1 cellular context compared by ENCODE assay signal in the genomic region with DNA sequence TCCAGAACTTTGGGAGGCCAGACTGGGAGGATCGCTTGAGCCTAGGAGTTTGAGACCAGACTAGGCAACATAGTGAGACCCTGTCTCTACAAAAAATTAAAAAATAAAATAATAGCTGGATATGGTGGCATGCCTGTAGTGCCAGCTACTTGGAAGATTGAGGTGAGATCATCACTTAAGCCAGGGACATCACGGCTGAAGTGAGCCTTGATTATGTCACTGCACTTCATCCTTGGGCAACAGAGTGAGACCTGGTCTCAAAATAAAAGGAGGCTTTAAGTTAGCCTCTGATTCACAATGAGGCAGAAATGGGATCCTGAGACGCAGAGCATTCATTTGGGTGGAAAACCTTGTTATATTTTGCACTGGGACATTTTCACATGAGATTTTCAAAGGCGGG.
TF ChIP-seq lines count a peak whose summit lies in the region.

No MANE protein-coding gene starts in this region.

TF ChIP-seq in HEK293, 187 proteins besides CTCF, POLR2A, EP300 and RAD21 (continued from another document):
- TF ChIP-seq, protein P1, sequence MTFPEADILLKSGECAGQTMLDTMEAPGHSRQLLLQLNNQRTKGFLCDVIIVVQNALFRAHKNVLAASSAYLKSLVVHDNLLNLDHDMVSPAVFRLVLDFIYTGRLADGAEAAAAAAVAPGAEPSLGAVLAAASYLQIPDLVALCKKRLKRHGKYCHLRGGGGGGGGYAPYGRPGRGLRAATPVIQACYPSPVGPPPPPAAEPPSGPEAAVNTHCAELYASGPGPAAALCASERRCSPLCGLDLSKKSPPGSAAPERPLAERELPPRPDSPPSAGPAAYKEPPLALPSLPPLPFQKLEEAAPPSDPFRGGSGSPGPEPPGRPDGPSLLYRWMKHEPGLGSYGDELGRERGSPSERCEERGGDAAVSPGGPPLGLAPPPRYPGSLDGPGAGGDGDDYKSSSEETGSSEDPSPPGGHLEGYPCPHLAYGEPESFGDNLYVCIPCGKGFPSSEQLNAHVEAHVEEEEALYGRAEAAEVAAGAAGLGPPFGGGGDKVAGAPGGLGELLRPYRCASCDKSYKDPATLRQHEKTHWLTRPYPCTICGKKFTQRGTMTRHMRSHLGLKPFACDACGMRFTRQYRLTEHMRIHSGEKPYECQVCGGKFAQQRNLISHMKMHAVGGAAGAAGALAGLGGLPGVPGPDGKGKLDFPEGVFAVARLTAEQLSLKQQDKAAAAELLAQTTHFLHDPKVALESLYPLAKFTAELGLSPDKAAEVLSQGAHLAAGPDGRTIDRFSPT (tag by site-specific recombination; IDR thresholded peaks at IDR 0.05) = 0 out of 2 replicates have a peak, but pooled peaks have one; percentile 34
- TF ChIP-seq, protein P2, sequence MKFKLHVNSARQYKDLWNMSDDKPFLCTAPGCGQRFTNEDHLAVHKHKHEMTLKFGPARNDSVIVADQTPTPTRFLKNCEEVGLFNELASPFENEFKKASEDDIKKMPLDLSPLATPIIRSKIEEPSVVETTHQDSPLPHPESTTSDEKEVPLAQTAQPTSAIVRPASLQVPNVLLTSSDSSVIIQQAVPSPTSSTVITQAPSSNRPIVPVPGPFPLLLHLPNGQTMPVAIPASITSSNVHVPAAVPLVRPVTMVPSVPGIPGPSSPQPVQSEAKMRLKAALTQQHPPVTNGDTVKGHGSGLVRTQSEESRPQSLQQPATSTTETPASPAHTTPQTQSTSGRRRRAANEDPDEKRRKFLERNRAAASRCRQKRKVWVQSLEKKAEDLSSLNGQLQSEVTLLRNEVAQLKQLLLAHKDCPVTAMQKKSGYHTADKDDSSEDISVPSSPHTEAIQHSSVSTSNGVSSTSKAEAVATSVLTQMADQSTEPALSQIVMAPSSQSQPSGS (tag by site-specific recombination; IDR thresholded peaks at IDR 0.05; ENCODE audit: low read depth) = peak; percentile 26; the same call in 1 of the 2 replicates
- TF ChIP-seq ZNF366 (tag by site-specific recombination; conservative IDR thresholded peaks at IDR 0.05) = 0 out of 2 replicates have a peak, but pooled peaks have one; percentile 39
- TF ChIP-seq ZNF629 (tag by site-specific recombination; IDR thresholded peaks at IDR 0.05) = peak; percentile 86
- no peak for TF ChIP-seq ZNF747 (tag by site-specific recombination; IDR thresholded peaks at IDR 0.05)
